In genomic region chr13:48567521-48568331, GRCh38 we compare ENCODE assay signal across 12 cellular contexts. TPM values are rescaled to one million over a fixed set of nuclear protein-coding genes. Genes with fewer than 3 reads are reported as not detected.
A peak's percentile ranks its signal among the peaks of the same experiment; 100 is the strongest.
DNase-seq lines count a peak whose midpoint lies in the region; ATAC-seq lines count a peak whose summit lies in the region.
"Had no signal": no experiment of that assay in that cellular context is flagged by ENCODE, and none has a peak within 500 bp of the region (broad histone marks: within the 10 kb centered on the region; RNA-seq: fewer than 3 reads in every experiment).

No MANE protein-coding gene starts in this region.

- peak overlapping the region; percentile 27 for H3K9ac ChIP-seq in adipocyte (ENCODE audit: low read length)

- peaks cover 32% of the 10 kb centered on the region for H3K4me1 ChIP-seq in adipocyte (ENCODE audit: control insufficient read depth, insufficient read depth, low read length)

- intact Hi-C loops in Right ventricle myocardium superior (cut with DNase I) = no loop called here
- intact Hi-C loops in sciatic nerve (cut with DNase I) = no loop called here

- peak; percentile 23 for DNase-seq in GM03348 (ENCODE audit: low spot score)
- DNase-seq in adipocyte (ENCODE audit: low read depth) = peak; percentile 91
- no peak for DNase-seq in Right ventricle myocardium superior
- DNase-seq in sciatic nerve (ENCODE audit: low spot score) = no peak
- no peak for DNase-seq in T-helper 1 cell
- DNase-seq: activated naive CD4-positive, alpha-beta T cell treated with anti-CD3 and anti-CD28 coated beads for 36 hours; islet precursor cell; NCI-H1930; T-helper 2 cell had no signal

- no peaks in the 10 kb centered on the region for H3K27me3 ChIP-seq in adipocyte (replicated peaks; ENCODE audit: control insufficient read depth, insufficient read depth, low read length)

- no peaks in the 10 kb centered on the region for H3K9me3 ChIP-seq in adipocyte (ENCODE audit: control insufficient read depth, low read length)

- H3K4me3 ChIP-seq in adipocyte (ENCODE audit: low read length) = peak overlapping the region; percentile 68

- H3K36me3 ChIP-seq in adipocyte (ENCODE audit: control insufficient read depth, insufficient read depth, low read length, severe bottlenecking) = no peaks in the 10 kb centered on the region

- ATAC-seq in Right ventricle myocardium superior (ENCODE audit: poor library complexity) (peak; percentile 63), sciatic nerve (peak; percentile 70), HG03571 (IDR thresholded peaks at IDR 0.05; ENCODE audit: unreplicated experiment) (no peak), GM21528 (IDR thresholded peaks at IDR 0.05; ENCODE audit: low FRiP score, unreplicated experiment) (no peak), GM21367 (IDR thresholded peaks at IDR 0.05; ENCODE audit: unreplicated experiment) (no peak)

RNA-seq across cellular contexts. Expression of gene RCBTB2, which starts 34.8 kb away (rescaled TPM):
- 16.6 TPM for total RNA-seq in Right ventricle myocardium superior
- total RNA-seq in sciatic nerve = 19.7 TPM

Comparison
In these comparisons a context has a peak if more than half of its experiments do, and no peak if none do; other contexts are left out.
1. DNase-seq: peak in GM03348 (single experiment) and adipocyte (single experiment); none in Right ventricle myocardium superior (single experiment), sciatic nerve (single experiment) and T-helper 1 cell (0 of 5).
2. ATAC-seq: peak in Right ventricle myocardium superior (single experiment) and sciatic nerve (single experiment); none in HG03571 (single experiment), GM21528 (single experiment) and GM21367 (single experiment).